ENCODE assay signal across 8 cellular contexts in genomic region chr4:157076578-157076947, GRCh38. TPM values are rescaled to one million over a fixed set of nuclear protein-coding genes. Genes with fewer than 3 reads are reported as not detected.
DNase-seq lines count a peak whose midpoint lies in the region; ATAC-seq and TF ChIP-seq lines count a peak whose summit lies in the region.

No MANE protein-coding gene starts in this region.

- H3K9me3 ChIP-seq in HUES48 (ENCODE audit: control insufficient read depth, insufficient read depth, low read length) = no peaks in the 10 kb centered on the region
- no peaks in the 10 kb centered on the region for H3K9me3 ChIP-seq in iPS-18c (ENCODE audit: control insufficient read depth, insufficient read depth, low read length)
- no peaks in the 10 kb centered on the region for H3K9me3 ChIP-seq in stomach

- POLR2A ChIA-PET in WTC11 (lab: Charles Lee) = no interaction called here

- 1 to 9% (median 2%) methylated on average over 8 of the region's 8 CpGs for WGBS in stomach, 5 donors

- no peak for TF ChIP-seq CTCF in WTC11 (IDR thresholded peaks at IDR 0.05)
- no peak for TF ChIP-seq CTCF in stomach (IDR thresholded peaks at IDR 0.05)

- peaks cover 7% of the 10 kb centered on the region for H3K4me1 ChIP-seq in HUES48 (ENCODE audit: control insufficient read depth, insufficient read depth, low read length)
- peaks cover 0 to 4% (median 2%) of the 10 kb centered on the region in 4 donors for H3K4me1 ChIP-seq in stomach

- intact Hi-C loops in stomach (cut with DNase I; ENCODE audit: low total_unique reads) = no loop called here

- H3K4me3 Mint-ChIP-seq in WTC11 = peak overlapping the region; percentile 82

- H3K9ac ChIP-seq in HUES48 (ENCODE audit: low read depth, low read length) = no peak overlapping the region; the same call in 1 of the 2 replicates

- no peak overlapping the region for H3K27ac Mint-ChIP-seq in WTC11

- ATAC-seq in WTC11 (peak; percentile 59), HG02938 (IDR thresholded peaks at IDR 0.05; ENCODE audit: unreplicated experiment) (no peak), HG02970 (IDR thresholded peaks at IDR 0.05; ENCODE audit: low FRiP score, unreplicated experiment) (no peak)

- H3K27ac ChIP-seq in HUES48 (ENCODE audit: low read depth, low read length) = no peak overlapping the region
- peak overlapping the region in 3 of 5 donors; percentile 26 to 72 (median 64) for H3K27ac ChIP-seq in stomach

- H3K4me3 ChIP-seq in HUES48 (ENCODE audit: low read depth, low read length) (peak overlapping the region; percentile 70), iPS-18c (ENCODE audit: insufficient read depth, low read depth, low read length) (peak overlapping the region; percentile 62), stomach (peak overlapping the region; percentile 65 to 92 (median 74))

- peaks cover 36% of the 10 kb centered on the region for H3K27me3 Mint-ChIP-seq in WTC11 (ENCODE audit: low read depth)

- H3K36me3 Mint-ChIP-seq in WTC11 = no peaks in the 10 kb centered on the region

- H3K4me1 Mint-ChIP-seq in WTC11 = peaks cover 13% of the 10 kb centered on the region

- TF ChIP-seq EP300 in stomach (IDR thresholded peaks at IDR 0.05) = no peak

- CTCF ChIA-PET in WTC11 (lab: Charles Lee) = interaction anchor here (1.3 kb wide), 1 partner anchor 31 kb away, joined by 3 read pairs; no protein-coding TSS in a partner anchor

- peaks cover 41% of the 10 kb centered on the region for H3K27me3 ChIP-seq in HUES48 (ENCODE audit: control insufficient read depth, insufficient read depth, low read length)
- H3K27me3 ChIP-seq in stomach = peaks cover 0 to 8% (median 7%) of the 10 kb centered on the region in 3 donors

- no peaks in the 10 kb centered on the region for H3K9me3 Mint-ChIP-seq in WTC11

- no peak for DNase-seq in WTC11 (ENCODE audit: low spot score)
- DNase-seq in stomach = no peak
- no peak for DNase-seq in RKO (ENCODE audit: low spot score)
- no peak for DNase-seq in germinal center (ENCODE audit: low spot score)

- no peak for TF ChIP-seq POLR2A in stomach (IDR thresholded peaks at IDR 0.05)

- H3K36me3 ChIP-seq in HUES48 (ENCODE audit: control insufficient read depth, insufficient read depth, low read length) (no peaks in the 10 kb centered on the region), stomach (no peaks in the 10 kb centered on the region)

TF ChIP-seq in WTC11, 78 proteins besides CTCF, POLR2A, EP300 and RAD21:
- TF ChIP-seq ZNF121 (CRISPR knock-in tag; IDR thresholded peaks at IDR 0.05) (peak; percentile 80; the same call in 1 of the 2 replicates), CREM (CRISPR knock-in tag; IDR thresholded peaks at IDR 0.05) (no peak)

RNA-seq across cellular contexts. Expression of gene GLRB, which starts 0.6 kb away (rescaled TPM):
- 0.31 to 1.3 TPM (median 0.71 TPM) in 3 replicates for total RNA-seq in WTC11 (2021)
- 10 to 100 TPM in 1 of 5 donors, 1 to 10 TPM in 3, not detected in 1; 5.1 to 12.1 (median 6.0) TPM for total RNA-seq in stomach
- 1 to 10 TPM; 1.6 to 3.1 (median 2.5) TPM for polyA plus RNA-seq in stomach
